Comparison of ENCODE assay signal across 8 cellular contexts in genomic region chr7:64887756-64888508, GRCh38. TPM values are rescaled to one million over a fixed set of nuclear protein-coding genes. Genes with fewer than 3 reads are reported as not detected.
A peak's percentile ranks its signal among the peaks of the same experiment; 100 is the strongest.
DNase-seq lines count a peak whose midpoint lies in the region; ATAC-seq and TF ChIP-seq lines count a peak whose summit lies in the region.

No MANE protein-coding gene starts in this region.

- no peaks in the 10 kb centered on the region for H3K36me3 ChIP-seq in liver (ENCODE audit: control insufficient read depth in 4 of 4, insufficient read depth in 3 of 4, low read depth in 1 of 4, low read length in 3 of 4)

- peaks cover 0 to 14% (median 4%) of the 10 kb centered on the region in 4 donors for H3K9me3 ChIP-seq in liver (ENCODE audit: control insufficient read depth in 4 of 4, low read length in 3 of 4)

- no peak overlapping the region for H3K9ac ChIP-seq in liver (ENCODE audit: low read depth in 1 of 2, low read length in 2 of 2)

- TF ChIP-seq CTCF in GM12875 (IDR thresholded peaks at IDR 0.05; ENCODE audit: borderline replicate concordance, insufficient read depth, low read depth, low read length) (0 out of 2 replicates have a peak, but pooled peaks have one; percentile 11), RWPE1 (conservative IDR thresholded peaks at IDR 0.05; ENCODE audit: low read depth) (no peak), choroid plexus epithelial cell (conservative IDR thresholded peaks at IDR 0.05; ENCODE audit: low read depth, low read length) (peak; percentile 60), liver (IDR thresholded peaks at IDR 0.05; ENCODE audit: low read depth, low read length, missing input control) (no peak)

- CTCF ChIA-PET in RWPE1 (lab: Yijun Ruan, JAX): interaction anchor here (0.7 kb wide), 1 partner anchor 98 kb away, joined by 5 read pairs; no protein-coding TSS in a partner anchor

- DNase-seq in RWPE1 (ENCODE audit: low spot score) (no peak), choroid plexus epithelial cell (ENCODE audit: low read depth) (peak; percentile 24), GDM1 (lab: John Stamatoyannopoulos, UW) (no peak), DMS 273 treated with DMSO at 0.1 percent for 48 hours (lab: John Stamatoyannopoulos, UW) (no peak)
- DNase-seq in stimulated activated CD8-positive, alpha-beta memory T cell treated with anti-CD3 and anti-CD28 coated beads, Interleukin-4, amount 100 ng/mL, for 24 hours (ENCODE audit: low read depth): peak; percentile 33

- H3K27me3 ChIP-seq in liver (ENCODE audit: control insufficient read depth in 4 of 4, insufficient read depth in 4 of 4, low read length in 3 of 4): peaks cover 0 to 5% (median 1%) of the 10 kb centered on the region in 4 donors

- peaks cover 4 to 14% (median 13%) of the 10 kb centered on the region in 4 donors for H3K4me1 ChIP-seq in liver (ENCODE audit: control insufficient read depth in 4 of 4, insufficient read depth in 4 of 4, low read length in 3 of 4)

- TF ChIP-seq RAD21 in liver (IDR thresholded peaks at IDR 0.05): peak in 1 of 2 donors; percentile 19

- POLR2A ChIA-PET in RWPE1 (lab: Yijun Ruan, JAX; ENCODE audit: low non-redundant PET): no interaction called here

- 17% methylated on average over 13 of the region's 13 CpGs for WGBS in liver

- no peak for ATAC-seq in HG03469 (IDR thresholded peaks at IDR 0.05; ENCODE audit: unreplicated experiment)

- H3K4me3 ChIP-seq in GM12875 (ENCODE audit: low read depth, low read length): no peak overlapping the region
- no peak overlapping the region for H3K4me3 ChIP-seq in choroid plexus epithelial cell (ENCODE audit: low read depth, low read length)
- peak overlapping the region in 2 of 3 donors; percentile 5 to 41 for H3K4me3 ChIP-seq in liver (ENCODE audit: low read depth in 1 of 3, low read length in 3 of 3)

- peak overlapping the region; percentile 99 for H3K27ac ChIP-seq in RWPE1
- no peak overlapping the region for H3K27ac ChIP-seq in liver (ENCODE audit: low read depth in 1 of 2, low read length in 2 of 2)

TF ChIP-seq in liver, 16 proteins besides CTCF, POLR2A, EP300 and RAD21:
- no peak for TF ChIP-seq FOXA2 (IDR thresholded peaks at IDR 0.05)
- no peak for TF ChIP-seq HNF4A (conservative IDR thresholded peaks at IDR 0.05)
- TF ChIP-seq REST (IDR thresholded peaks at IDR 0.05): no peak
- no peak for TF ChIP-seq SP1 (IDR thresholded peaks at IDR 0.05)
- no peak for TF ChIP-seq RXRA (IDR thresholded peaks at IDR 0.05)
- TF ChIP-seq ZBTB33 (IDR thresholded peaks at IDR 0.05): no peak
- TF ChIP-seq, protein P1, sequence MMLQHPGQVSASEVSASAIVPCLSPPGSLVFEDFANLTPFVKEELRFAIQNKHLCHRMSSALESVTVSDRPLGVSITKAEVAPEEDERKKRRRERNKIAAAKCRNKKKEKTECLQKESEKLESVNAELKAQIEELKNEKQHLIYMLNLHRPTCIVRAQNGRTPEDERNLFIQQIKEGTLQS (IDR thresholded peaks at IDR 0.05): no peak

RNA-seq across cellular contexts. Expression of gene ZNF273, which starts 15.1 kb away (rescaled TPM):
- 10 to 100 TPM in 1 of 2 donors, under 1 TPM in 1; 0.92 to 14.9 TPM for total RNA-seq in liver
- polyA plus RNA-seq in liver: under 1 TPM; 0.43 to 0.54 TPM

Comparison
In these comparisons a context has a peak if more than half of its experiments do, and no peak if none do; other contexts are left out.
1. H3K4me3 ChIP-seq: peak in liver (2 of 3); none in GM12875 (single experiment) and choroid plexus epithelial cell (single experiment).
2. CTCF ChIP-seq: peak in GM12875 (single experiment) and choroid plexus epithelial cell (single experiment); none in RWPE1 (single experiment) and liver (single experiment).
3. DNase-seq: peak in choroid plexus epithelial cell (single experiment) and stimulated activated CD8-positive, alpha-beta memory T cell treated with anti-CD3 and anti-CD28 coated beads, Interleukin-4, amount 100 ng/mL, for 24 hours (single experiment); none in RWPE1 (single experiment), GDM1 (single experiment) and DMS 273 treated with DMSO at 0.1 percent for 48 hours (single experiment).